ENCODE assay signal across 21 cellular contexts in the genomic region with DNA sequence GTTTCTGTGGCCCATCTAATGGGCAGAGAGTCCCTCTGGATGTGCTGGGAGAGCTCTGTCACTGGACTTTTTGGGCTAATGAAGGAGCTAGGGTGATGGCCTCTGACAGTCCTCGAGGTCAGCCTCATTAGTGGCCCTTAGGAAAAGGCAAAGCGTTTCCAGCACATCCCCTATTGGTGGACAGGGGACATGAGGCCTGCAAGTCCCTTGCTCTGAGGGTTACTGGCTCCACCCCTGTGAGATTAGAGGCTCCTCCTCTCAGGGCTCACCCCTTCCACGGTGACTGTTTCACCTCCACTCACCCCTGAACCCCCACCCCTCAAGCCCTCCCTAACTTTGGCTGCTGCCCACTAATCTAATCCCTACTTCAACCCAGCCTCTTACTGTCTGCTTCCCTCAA. TPM values are rescaled to one million over a fixed set of nuclear protein-coding genes. Genes with fewer than 3 reads are reported as not detected.
A peak's percentile ranks its signal among the peaks of the same experiment; 100 is the strongest.
DNase-seq lines count a peak whose midpoint lies in the region; ATAC-seq, FAIRE-seq and TF ChIP-seq lines count a peak whose summit lies in the region.
"Had no signal": no experiment of that assay in that cellular context is flagged by ENCODE, and none has a peak within 500 bp of the region (broad histone marks: within the 10 kb centered on the region; RNA-seq: fewer than 3 reads in every experiment).

No MANE protein-coding gene starts in this region.

- TF ChIP-seq CTCF in A549 (IDR thresholded peaks at IDR 0.05) (no peak), IMR-90 (conservative IDR thresholded peaks at IDR 0.05; ENCODE audit: low read depth, low read length) (no peak), WERI-Rb-1 (IDR thresholded peaks at IDR 0.05; ENCODE audit: low read depth, low read length) (peak; percentile 24; the same call in 1 of the 2 replicates), endodermal cell (conservative IDR thresholded peaks at IDR 0.05) (peak; percentile 15)

- no peaks in the 10 kb centered on the region for H3K9me3 Mint-ChIP-seq in endodermal cell
- H3K9me3 Mint-ChIP-seq: CD8-positive, alpha-beta memory T cell; HFFc6 had no signal

- H3K9me1 ChIP-seq in IMR-90 (ENCODE audit: insufficient read depth, low read length): no peaks in the 10 kb centered on the region; the same call in 1 of the 2 replicates

- H3K4me3 ChIP-seq in A549 (no peak overlapping the region), IMR-90 (ENCODE audit: insufficient read depth, low read depth, low read length) (no peak overlapping the region), WERI-Rb-1 (ENCODE audit: low read depth, low read length) (no peak overlapping the region), endodermal cell (ENCODE audit: low read length) (no peak overlapping the region), Karpas-422 (ENCODE audit: low read length) (no peak overlapping the region)

- H3K27ac Mint-ChIP-seq in endodermal cell: no peak overlapping the region
- H3K27ac Mint-ChIP-seq: CD8-positive, alpha-beta memory T cell; HFFc6 had no signal

- no peaks in the 10 kb centered on the region for H3K79me1 ChIP-seq in IMR-90 (ENCODE audit: low read depth in 1 of 2, low read length in 2 of 2)

- TF ChIP-seq POLR2A in A549 (IDR thresholded peaks at IDR 0.05; ENCODE audit: low read length) (no peak), IMR-90 (IDR thresholded peaks at IDR 0.05; ENCODE audit: low read depth, low read length) (no peak)

- no peak overlapping the region for H3K4me3 Mint-ChIP-seq in endodermal cell
- H3K4me3 Mint-ChIP-seq: CD8-positive, alpha-beta memory T cell; HFFc6 had no signal

- DNase-seq in A549 (ENCODE audit: low read depth in 1 of 2, low spot score in 1 of 2): no peak
- no peak for DNase-seq in IMR-90
- peak; percentile 77 for DNase-seq in WERI-Rb-1
- no peak for DNase-seq in endodermal cell
- DNase-seq in activated CD4-positive, alpha-beta T cell treated with anti-CD3 and anti-CD28 coated beads, Interleukin-2, amount 50 U/mL, for 4 hours: no peak
- DNase-seq in Karpas-422: no peak
- DNase-seq in GM19239 (ENCODE audit: insufficient read length, low spot score): no peak
- DNase-seq: Calu3; CD8-positive, alpha-beta memory T cell; DMS153; HFFc6; KG1; NCI-H1092 treated with DMSO at 0.1 percent for 48 hours; NCI-H146; NCI-H2029 treated with DMSO at 0.1 percent for 48 hours; NCI-H345; NCI-H524 treated with DMSO at 0.1 percent for 48 hours; Right ventricle myocardium superior had no signal

- no peak overlapping the region for H4K8ac ChIP-seq in IMR-90 (ENCODE audit: low read depth in 2 of 2, low read length in 2 of 2)

- POLR2A ChIA-PET in A549 (lab: Yijun Ruan, JAX): no interaction called here
- POLR2A ChIA-PET in IMR-90 (lab: Charles Lee; ENCODE audit: unreplicated experiment): no interaction called here

- H3K9ac ChIP-seq in IMR-90 (ENCODE audit: low read depth, low read length) (no peak overlapping the region), endodermal cell (ENCODE audit: extremely low read depth, low read length, poor library complexity, severe bottlenecking) (no peak overlapping the region), Karpas-422 (ENCODE audit: low read length) (no peak overlapping the region)

- no peak for TF ChIP-seq EP300 in A549 (IDR thresholded peaks at IDR 0.05)

- H2BK15ac ChIP-seq in IMR-90 (ENCODE audit: low read depth, low read length): peak overlapping the region; percentile 33; the same call in 1 of the 3 replicates

- no peaks in the 10 kb centered on the region for H4K20me1 ChIP-seq in IMR-90 (ENCODE audit: insufficient read depth, low read length)
- no peaks in the 10 kb centered on the region for H4K20me1 ChIP-seq in Karpas-422 (ENCODE audit: insufficient read depth, low read depth, low read length)

- no peak overlapping the region for H4K5ac ChIP-seq in IMR-90 (ENCODE audit: low read depth, low read length)

- in situ Hi-C loops in IMR-90 (cut with MboI; ENCODE audit: low sequenced_read_pairs): no loop called here

- H3K36me3 Mint-ChIP-seq in endodermal cell (ENCODE audit: low read depth): no peaks in the 10 kb centered on the region
- H3K36me3 Mint-ChIP-seq: CD8-positive, alpha-beta memory T cell had no signal

- H3K4me1 Mint-ChIP-seq in endodermal cell: peaks cover 9% of the 10 kb centered on the region
- H3K4me1 Mint-ChIP-seq: CD8-positive, alpha-beta memory T cell had no signal

- no peak overlapping the region for H4K91ac ChIP-seq in IMR-90 (ENCODE audit: insufficient read depth, low read depth, low read length)

- H3K27me3 ChIP-seq in IMR-90 (ENCODE audit: control insufficient read depth, insufficient read depth, low read length) (no peaks in the 10 kb centered on the region), WERI-Rb-1 (ENCODE audit: insufficient read depth, low read depth, severe bottlenecking) (no peaks in the 10 kb centered on the region), endodermal cell (ENCODE audit: control insufficient read depth, insufficient read depth, low read length, poor library complexity, severe bottlenecking) (no peaks in the 10 kb centered on the region), Karpas-422 (ENCODE audit: low read length) (no peaks in the 10 kb centered on the region)

- H3K9me3 ChIP-seq in A549 (no peaks in the 10 kb centered on the region), IMR-90 (ENCODE audit: control insufficient read depth, insufficient read depth, low read length) (no peaks in the 10 kb centered on the region), WERI-Rb-1 (ENCODE audit: severe bottlenecking) (no peaks in the 10 kb centered on the region), endodermal cell (ENCODE audit: control insufficient read depth, low read length) (no peaks in the 10 kb centered on the region), Karpas-422 (ENCODE audit: low read length) (no peaks in the 10 kb centered on the region)

- H3K4ac ChIP-seq in IMR-90 (ENCODE audit: low read depth, low read length): peak overlapping the region; percentile 44; the same call in 1 of the 2 replicates

- TF ChIP-seq RAD21 in A549 (conservative IDR thresholded peaks at IDR 0.05 in 1 of 2, IDR thresholded peaks at IDR 0.05 in 1 of 2) (no peak), IMR-90 (IDR thresholded peaks at IDR 0.05; ENCODE audit: low read length) (no peak)

- BruUV-seq in IMR-90 (replicated peaks; lab: Mats Ljungman, UMichigan): no TSS peak

- H3K79me2 ChIP-seq in Karpas-422 (ENCODE audit: low read length): no peaks in the 10 kb centered on the region

- FAIRE-seq in A549 (lab: Jason Lieb, UNC) (no peak), GM19239 (lab: Jason Lieb, UNC) (no peak)
- FAIRE-seq: GM12892 had no signal

- H3K56ac ChIP-seq in IMR-90 (ENCODE audit: extremely low read depth, insufficient read depth, low read length): no peak overlapping the region

- H3K4me2 ChIP-seq in A549 (no peak overlapping the region), IMR-90 (ENCODE audit: low read depth, low read length) (no peak overlapping the region), Karpas-422 (ENCODE audit: low read depth, low read length, poor library complexity, severe bottlenecking) (no peak overlapping the region)

- H2BK20ac ChIP-seq in IMR-90 (ENCODE audit: low read depth, low read length): peak overlapping the region; percentile 20; the same call in 1 of the 2 replicates

- ATAC-seq in A549 (peak; percentile 24 to 46; a peak in 3 of 6 replicates), IMR-90 (ENCODE audit: low read depth) (no peak), GM19467 (IDR thresholded peaks at IDR 0.05; ENCODE audit: unreplicated experiment) (no peak)

- H3K27ac ChIP-seq in A549: no peak overlapping the region
- H3K27ac ChIP-seq in IMR-90 (ENCODE audit: insufficient read depth, low read length): no peak overlapping the region
- no peak overlapping the region for H3K27ac ChIP-seq in WERI-Rb-1
- H3K27ac ChIP-seq in endodermal cell (ENCODE audit: low read depth, low read length): no peak overlapping the region
- H3K27ac ChIP-seq in Karpas-422 (ENCODE audit: low read length): no peak overlapping the region
- H3K27ac ChIP-seq: C4-2B had no signal

- H2BK5ac ChIP-seq in IMR-90 (ENCODE audit: low read depth, low read length, poor library complexity, severe bottlenecking): no peak overlapping the region

- WGBS in A549 (ENCODE audit: missing lambda C conversion rate): 23% methylated on average over 3 of the region's 3 CpGs
- WGBS in IMR-90 (ENCODE audit: extremely low coverage in 2 of 2, insufficient read length in 1 of 2), 2 experiments: no CpG with 5 or more reads among the region's 3 CpGs
- WGBS in endodermal cell (ENCODE audit: insufficient coverage in 1 of 2, insufficient read length in 1 of 2), 2 experiments: 58% methylated on average over 2 to 3 of the region's 3 CpGs

- no peak overlapping the region for H2BK120ac ChIP-seq in IMR-90 (ENCODE audit: low read depth, low read length)

- no peak overlapping the region for H3K14ac ChIP-seq in IMR-90 (replicated peaks; ENCODE audit: low read depth, low read length)

- H3K9me2 ChIP-seq in Karpas-422 (replicated peaks; ENCODE audit: insufficient read depth, low read length): no peaks in the 10 kb centered on the region

- dilution Hi-C loops in IMR-90 (cut with HindIII; ENCODE audit: low sequenced_read_pairs, unreplicated experiment): no loop called here

- no peak overlapping the region for H3K23ac ChIP-seq in IMR-90 (ENCODE audit: low read depth, low read length)

- H2AK5ac ChIP-seq in IMR-90 (ENCODE audit: low read depth, low read length): peak overlapping the region; percentile 65

- no peaks in the 10 kb centered on the region for H3K36me3 ChIP-seq in IMR-90 (ENCODE audit: control insufficient read depth, insufficient read depth, low read length)
- no peaks in the 10 kb centered on the region for H3K36me3 ChIP-seq in WERI-Rb-1
- no peaks in the 10 kb centered on the region for H3K36me3 ChIP-seq in endodermal cell (ENCODE audit: control insufficient read depth, insufficient read depth, low read length)
- H3K36me3 ChIP-seq in Karpas-422 (ENCODE audit: insufficient read depth, low read length): no peaks in the 10 kb centered on the region

- peak overlapping the region; percentile 26 for H2AK9ac ChIP-seq in IMR-90 (replicated peaks; ENCODE audit: low read depth, low read length, poor library complexity)

- no peaks in the 10 kb centered on the region for H3K27me3 Mint-ChIP-seq in endodermal cell (ENCODE audit: insufficient read depth)
- H3K27me3 Mint-ChIP-seq: CD8-positive, alpha-beta memory T cell had no signal

- intact Hi-C loops in IMR-90 (cut with micrococcal nuclease): no loop called here

- H3K18ac ChIP-seq in IMR-90 (ENCODE audit: low read depth, low read length): no peak overlapping the region

- CTCF ChIA-PET in A549 (lab: Yijun Ruan, JAX) (no interaction called here), IMR-90 (lab: Yijun Ruan, JAX) (no interaction called here)

- peak overlapping the region; percentile 49 for H2AFZ ChIP-seq in IMR-90 (replicated peaks; ENCODE audit: low read length, poor library complexity)
- no peak overlapping the region for H2AFZ ChIP-seq in Karpas-422 (ENCODE audit: low read length)

- H3K4me1 ChIP-seq in A549 (no peaks in the 10 kb centered on the region), IMR-90 (ENCODE audit: control insufficient read depth, insufficient read depth, low read length) (no peaks in the 10 kb centered on the region; the same call in 1 of the 2 replicates), endodermal cell (ENCODE audit: control insufficient read depth, insufficient read depth, low read length) (peaks cover 5% of the 10 kb centered on the region), Karpas-422 (ENCODE audit: low read length) (no peaks in the 10 kb centered on the region)

RNA-seq across cellular contexts. Expression of a gene that starts 12.8 kb away (rescaled TPM):
- polyA plus RNA-seq in A549 (2011; rRNA removed) (3.5 and 3.7 TPM in 2 replicates), A549 (2017; fragmentation: RNase III; extraction: RNeasy Plus Mini Kit Qiagen cat#74134 plus additional on column Dnase treatment) (3.1 to 3.7 TPM (median 3.3 TPM) in 3 replicates), IMR-90 (2012; rRNA removed) (6.8 and 7.1 TPM in 2 replicates)
- 5.1 and 6.6 TPM in 2 replicates for polyA plus RNA-seq in A549 (2012; cell fraction: cytosol; rRNA removed)
- polyA plus RNA-seq in A549 (2012; cell fraction: nucleus; rRNA removed): 5.6 and 5.8 TPM in 2 replicates
- 3.7 TPM in 2 replicates for polyA minus RNA-seq in A549 (2011; rRNA and poly(A)+ RNA removed)
- total RNA-seq in IMR-90 (2012; rRNA removed) (7.5 and 9.1 TPM in 2 replicates), endodermal cell (10 to 100 TPM; 13.5 to 16.4 TPM)
- polyA plus RNA-seq in IMR-90 (2012; cell fraction: cytosol; rRNA removed): 4.5 and 6.8 TPM in 2 replicates
- polyA plus RNA-seq in IMR-90 (2012; cell fraction: nucleus; rRNA removed; ENCODE audit: low replicate concordance): 5.0 and 6.6 TPM in 2 replicates
- polyA plus RNA-seq in endodermal cell (2013, experiment 1 of 2): 13.3 TPM
- 14.2 TPM for polyA plus RNA-seq in endodermal cell (2013, experiment 2 of 2)
- total RNA-seq in Karpas-422 (2014; rRNA removed; shearing (Covaris generic); ENCODE audit: low replicate concordance): 9.8 and 14.8 TPM in 2 replicates

RNA-seq across cellular contexts. Expression of a gene that starts 28.9 kb away (rescaled TPM):
- polyA plus RNA-seq in A549 (2011; rRNA removed) (1,645 and 1,707 TPM in 2 replicates), A549 (2017; fragmentation: RNase III; extraction: RNeasy Plus Mini Kit Qiagen cat#74134 plus additional on column Dnase treatment) (1,150 to 1,165 TPM (median 1,153 TPM) in 3 replicates), IMR-90 (2012; rRNA removed) (3,153 and 3,261 TPM in 2 replicates)
- 2,133 and 2,619 TPM in 2 replicates for polyA plus RNA-seq in A549 (2012; cell fraction: cytosol; rRNA removed)
- 821 and 1,209 TPM in 2 replicates for polyA plus RNA-seq in A549 (2012; cell fraction: nucleus; rRNA removed)
- polyA minus RNA-seq in A549 (2011; rRNA and poly(A)+ RNA removed): 531 and 595 TPM in 2 replicates
- total RNA-seq in IMR-90 (2012; rRNA removed) (1,746 and 2,310 TPM in 2 replicates), endodermal cell (1,000 to 10,000 TPM; 1,411 to 1,652 TPM)
- 1,705 and 1,838 TPM in 2 replicates for polyA plus RNA-seq in IMR-90 (2012; cell fraction: cytosol; rRNA removed)
- 1,133 and 1,323 TPM in 2 replicates for polyA plus RNA-seq in IMR-90 (2012; cell fraction: nucleus; rRNA removed; ENCODE audit: low replicate concordance)
- polyA plus RNA-seq in endodermal cell (2013, experiment 1 of 2): 1,752 TPM
- polyA plus RNA-seq in endodermal cell (2013, experiment 2 of 2): 1,640 TPM
- total RNA-seq in Karpas-422 (2014; rRNA removed; shearing (Covaris generic); ENCODE audit: low replicate concordance): 3,423 and 3,839 TPM in 2 replicates

RNA-seq across cellular contexts. Expression of a gene that starts 57.6 kb away (rescaled TPM):
- polyA plus RNA-seq in A549 (2011; rRNA removed): 2.1 and 2.6 TPM in 2 replicates
- 2.6 and 3.8 TPM in 2 replicates for polyA plus RNA-seq in A549 (2012; cell fraction: cytosol; rRNA removed)
- polyA plus RNA-seq in A549 (2012; cell fraction: nucleus; rRNA removed): 7.3 and 7.6 TPM in 2 replicates
- 3.0 to 4.5 TPM (median 4.2 TPM) in 3 replicates for polyA plus RNA-seq in A549 (2017; fragmentation: RNase III; extraction: RNeasy Plus Mini Kit Qiagen cat#74134 plus additional on column Dnase treatment)
- polyA minus RNA-seq in A549 (2011; rRNA and poly(A)+ RNA removed): 1.7 TPM in 2 replicates
- 5.0 and 5.2 TPM in 2 replicates for total RNA-seq in IMR-90 (2012; rRNA removed)
- polyA plus RNA-seq in IMR-90 (2012; rRNA removed): 25.0 and 28.0 TPM in 2 replicates
- polyA plus RNA-seq in IMR-90 (2012; cell fraction: cytosol; rRNA removed): 16.6 and 30.2 TPM in 2 replicates
- 49.5 and 83.0 TPM in 2 replicates for polyA plus RNA-seq in IMR-90 (2012; cell fraction: nucleus; rRNA removed; ENCODE audit: low replicate concordance)
- 10 to 100 TPM; 22.7 to 29.2 TPM for total RNA-seq in endodermal cell
- polyA plus RNA-seq in endodermal cell (2013, experiment 1 of 2): 32.4 TPM
- 30.3 TPM for polyA plus RNA-seq in endodermal cell (2013, experiment 2 of 2)
- total RNA-seq in Karpas-422 (2014; rRNA removed; shearing (Covaris generic); ENCODE audit: low replicate concordance): not detected in 2 replicates

Comparison
In these comparisons a context has a peak if more than half of its experiments do, and no peak if none do; other contexts are left out.
1. ATAC-seq: peak in A549 (2 of 2); none in IMR-90 (single experiment) and GM19467 (single experiment).
2. CTCF ChIP-seq: peak in WERI-Rb-1 (single experiment) and endodermal cell (single experiment); none in A549 (single experiment) and IMR-90 (single experiment).